ENCODE assay signal across 2 cellular contexts in the genomic region with DNA sequence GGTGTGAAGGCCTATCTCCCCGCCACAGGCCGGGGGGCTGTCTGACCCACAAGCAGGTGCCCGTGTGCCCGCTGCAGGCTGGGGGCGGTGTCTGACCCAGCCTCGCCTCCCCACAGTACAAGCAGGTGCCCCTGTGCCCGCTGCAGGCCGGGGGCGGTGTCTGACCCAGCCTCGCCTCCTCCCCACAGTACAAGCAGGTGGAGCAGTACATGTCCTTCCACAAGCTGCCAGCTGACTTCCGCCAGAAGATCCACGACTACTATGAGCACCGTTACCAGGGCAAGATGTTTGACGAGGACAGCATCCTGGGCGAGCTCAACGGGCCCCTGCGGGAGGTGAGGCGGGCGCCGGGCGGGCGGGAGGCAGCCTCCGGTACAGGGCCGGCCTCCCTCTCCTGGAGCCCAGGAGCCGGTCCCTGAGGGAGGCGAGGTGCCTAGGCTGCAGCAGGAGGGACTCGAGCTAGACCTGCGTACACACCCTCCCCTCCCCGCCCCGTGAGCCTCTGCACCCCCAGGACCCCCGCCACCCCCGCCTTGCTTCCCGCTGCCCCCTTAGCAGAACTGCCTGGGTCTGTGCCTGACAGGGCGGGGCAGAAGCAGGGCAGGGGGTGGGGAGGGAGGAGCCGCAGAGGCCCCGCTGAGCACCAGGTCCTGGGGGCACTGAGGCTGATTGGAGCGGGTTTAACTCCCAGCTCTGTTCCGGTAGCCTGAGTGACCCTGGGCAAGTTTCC.
TF ChIP-seq lines count a peak whose summit lies in the region.

No MANE protein-coding gene starts in this region.

TF ChIP-seq in GM23338, 12 proteins besides CTCF, POLR2A, EP300 and RAD21 (continues in another document):
- no peak for TF ChIP-seq ZNF114 (CRISPR knock-in tag; IDR thresholded peaks at IDR 0.05)
- no peak for TF ChIP-seq REST (IDR thresholded peaks at IDR 0.05; ENCODE audit: unreplicated experiment)
- no peak for TF ChIP-seq STAT1 (IDR thresholded peaks at IDR 0.05; ENCODE audit: unreplicated experiment)
- no peak for TF ChIP-seq POLR2AphosphoS5 (IDR thresholded peaks at IDR 0.05; ENCODE audit: low read depth)
- TF ChIP-seq, protein P1, sequence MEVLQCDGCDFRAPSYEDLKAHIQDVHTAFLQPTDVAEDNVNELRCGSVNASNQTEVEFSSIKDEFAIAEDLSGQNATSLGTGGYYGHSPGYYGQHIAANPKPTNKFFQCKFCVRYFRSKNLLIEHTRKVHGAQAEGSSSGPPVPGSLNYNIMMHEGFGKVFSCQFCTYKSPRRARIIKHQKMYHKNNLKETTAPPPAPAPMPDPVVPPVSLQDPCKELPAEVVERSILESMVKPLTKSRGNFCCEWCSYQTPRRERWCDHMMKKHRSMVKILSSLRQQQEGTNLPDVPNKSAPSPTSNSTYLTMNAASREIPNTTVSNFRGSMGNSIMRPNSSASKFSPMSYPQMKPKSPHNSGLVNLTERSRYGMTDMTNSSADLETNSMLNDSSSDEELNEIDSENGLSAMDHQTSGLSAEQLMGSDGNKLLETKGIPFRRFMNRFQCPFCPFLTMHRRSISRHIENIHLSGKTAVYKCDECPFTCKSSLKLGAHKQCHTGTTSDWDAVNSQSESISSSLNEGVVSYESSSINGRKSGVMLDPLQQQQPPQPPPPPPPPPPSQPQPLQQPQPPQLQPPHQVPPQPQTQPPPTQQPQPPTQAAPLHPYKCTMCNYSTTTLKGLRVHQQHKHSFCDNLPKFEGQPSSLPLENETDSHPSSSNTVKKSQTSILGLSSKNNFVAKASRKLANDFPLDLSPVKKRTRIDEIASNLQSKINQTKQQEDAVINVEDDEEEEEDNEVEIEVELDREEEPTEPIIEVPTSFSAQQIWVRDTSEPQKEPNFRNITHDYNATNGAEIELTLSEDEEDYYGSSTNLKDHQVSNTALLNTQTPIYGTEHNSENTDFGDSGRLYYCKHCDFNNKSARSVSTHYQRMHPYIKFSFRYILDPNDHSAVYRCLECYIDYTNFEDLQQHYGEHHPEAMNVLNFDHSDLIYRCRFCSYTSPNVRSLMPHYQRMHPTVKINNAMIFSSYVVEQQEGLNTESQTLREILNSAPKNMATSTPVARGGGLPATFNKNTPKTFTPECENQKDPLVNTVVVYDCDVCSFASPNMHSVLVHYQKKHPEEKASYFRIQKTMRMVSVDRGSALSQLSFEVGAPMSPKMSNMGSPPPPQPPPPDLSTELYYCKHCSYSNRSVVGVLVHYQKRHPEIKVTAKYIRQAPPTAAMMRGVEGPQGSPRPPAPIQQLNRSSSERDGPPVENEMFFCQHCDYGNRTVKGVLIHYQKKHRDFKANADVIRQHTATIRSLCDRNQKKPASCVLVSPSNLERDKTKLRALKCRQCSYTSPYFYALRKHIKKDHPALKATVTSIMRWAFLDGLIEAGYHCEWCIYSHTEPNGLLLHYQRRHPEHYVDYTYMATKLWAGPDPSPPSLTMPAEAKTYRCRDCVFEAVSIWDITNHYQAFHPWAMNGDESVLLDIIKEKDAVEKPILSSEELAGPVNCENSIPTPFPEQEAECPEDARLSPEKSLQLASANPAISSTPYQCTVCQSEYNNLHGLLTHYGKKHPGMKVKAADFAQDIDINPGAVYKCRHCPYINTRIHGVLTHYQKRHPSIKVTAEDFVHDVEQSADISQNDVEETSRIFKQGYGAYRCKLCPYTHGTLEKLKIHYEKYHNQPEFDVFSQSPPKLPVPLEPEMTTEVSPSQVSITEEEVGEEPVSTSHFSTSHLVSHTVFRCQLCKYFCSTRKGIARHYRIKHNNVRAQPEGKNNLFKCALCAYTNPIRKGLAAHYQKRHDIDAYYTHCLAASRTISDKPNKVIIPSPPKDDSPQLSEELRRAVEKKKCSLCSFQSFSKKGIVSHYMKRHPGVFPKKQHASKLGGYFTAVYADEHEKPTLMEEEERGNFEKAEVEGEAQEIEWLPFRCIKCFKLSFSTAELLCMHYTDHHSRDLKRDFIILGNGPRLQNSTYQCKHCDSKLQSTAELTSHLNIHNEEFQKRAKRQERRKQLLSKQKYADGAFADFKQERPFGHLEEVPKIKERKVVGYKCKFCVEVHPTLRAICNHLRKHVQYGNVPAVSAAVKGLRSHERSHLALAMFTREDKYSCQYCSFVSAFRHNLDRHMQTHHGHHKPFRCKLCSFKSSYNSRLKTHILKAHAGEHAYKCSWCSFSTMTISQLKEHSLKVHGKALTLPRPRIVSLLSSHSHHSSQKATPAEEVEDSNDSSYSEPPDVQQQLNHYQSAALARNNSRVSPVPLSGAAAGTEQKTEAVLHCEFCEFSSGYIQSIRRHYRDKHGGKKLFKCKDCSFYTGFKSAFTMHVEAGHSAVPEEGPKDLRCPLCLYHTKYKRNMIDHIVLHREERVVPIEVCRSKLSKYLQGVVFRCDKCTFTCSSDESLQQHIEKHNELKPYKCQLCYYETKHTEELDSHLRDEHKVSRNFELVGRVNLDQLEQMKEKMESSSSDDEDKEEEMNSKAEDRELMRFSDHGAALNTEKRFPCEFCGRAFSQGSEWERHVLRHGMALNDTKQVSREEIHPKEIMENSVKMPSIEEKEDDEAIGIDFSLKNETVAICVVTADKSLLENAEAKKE (CRISPR knock-in tag; IDR thresholded peaks at IDR 0.05), result no peak
- no peak for TF ChIP-seq EZH2 (IDR thresholded peaks at IDR 0.05; ENCODE audit: low read depth, unreplicated experiment)
- TF ChIP-seq NANOG (IDR thresholded peaks at IDR 0.05; ENCODE audit: borderline replicate concordance), result no peak
- no peak for TF ChIP-seq JUNB (IDR thresholded peaks at IDR 0.05; ENCODE audit: unreplicated experiment)
- no peak for TF ChIP-seq CREB1 (CRISPR knock-in tag; IDR thresholded peaks at IDR 0.05; ENCODE audit: low read depth)

TF ChIP-seq in endothelial cell of umbilical vein, 7 proteins besides CTCF, POLR2A, EP300 and RAD21:
- TF ChIP-seq FOS (IDR thresholded peaks at IDR 0.05; ENCODE audit: borderline replicate concordance, insufficient read depth, low read length), result no peak
- no peak for TF ChIP-seq MAX (IDR thresholded peaks at IDR 0.05; ENCODE audit: insufficient read depth, insufficient read length)
- TF ChIP-seq GATA2 (IDR thresholded peaks at IDR 0.05; ENCODE audit: insufficient read depth, insufficient read length, low read depth, low read length), result no peak
- TF ChIP-seq JUN (IDR thresholded peaks at IDR 0.05; ENCODE audit: borderline replicate concordance, insufficient read depth, insufficient read length, low read depth), result no peak
- TF ChIP-seq MYC (IDR thresholded peaks at IDR 0.05; ENCODE audit: low read depth, low read length), result no peak
- no peak for TF ChIP-seq POLR2AphosphoS5 (IDR thresholded peaks at IDR 0.05; ENCODE audit: insufficient read depth, low read depth, low read length)
- TF ChIP-seq EZH2 (IDR thresholded peaks at IDR 0.05; ENCODE audit: borderline replicate concordance, low read depth, low read length, severe bottlenecking), result no peak
